Comparison of ENCODE assay signal across 7 cellular contexts in genomic region chr2:160493227-160494028, GRCh38. TPM values are rescaled to one million over a fixed set of nuclear protein-coding genes. Genes with fewer than 3 reads are reported as not detected.
DNase-seq lines count a peak whose midpoint lies in the region; ATAC-seq and TF ChIP-seq lines count a peak whose summit lies in the region.

A gene with protein sequence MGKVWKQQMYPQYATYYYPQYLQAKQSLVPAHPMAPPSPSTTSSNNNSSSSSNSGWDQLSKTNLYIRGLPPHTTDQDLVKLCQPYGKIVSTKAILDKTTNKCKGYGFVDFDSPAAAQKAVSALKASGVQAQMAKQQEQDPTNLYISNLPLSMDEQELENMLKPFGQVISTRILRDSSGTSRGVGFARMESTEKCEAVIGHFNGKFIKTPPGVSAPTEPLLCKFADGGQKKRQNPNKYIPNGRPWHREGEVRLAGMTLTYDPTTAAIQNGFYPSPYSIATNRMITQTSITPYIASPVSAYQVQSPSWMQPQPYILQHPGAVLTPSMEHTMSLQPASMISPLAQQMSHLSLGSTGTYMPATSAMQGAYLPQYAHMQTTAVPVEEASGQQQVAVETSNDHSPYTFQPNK (minus strand): TSS chr2:160493807. CDS start chr2:160493363, 444 bp downstream.

- H3K27me3 Mint-ChIP-seq in chondrocyte (ENCODE audit: low read depth) = no peaks in the 10 kb centered on the region

- H3K36me3 Mint-ChIP-seq in chondrocyte (ENCODE audit: low read depth) = no peaks in the 10 kb centered on the region

- peak; percentile 60 for DNase-seq in NCI-H1105 (lab: John Stamatoyannopoulos, UW)
- DNase-seq in chondrocyte (ENCODE audit: low spot score) = no peak
- DNase-seq in kidney glomerular epithelial cell (lab: John Stamatoyannopoulos, UW) = peak; percentile 51
- peak in 3 of 4 experiments; percentile 26 to 36 (median 35) for DNase-seq in stimulated activated CD4-positive, alpha-beta T cell treated with anti-CD3 and anti-CD28 coated beads, Interleukin-1b, Interleukin-23, amount 100 ng/mL, for 24 hours (ENCODE audit: low read depth in 4 of 4, low spot score in 1 of 4)
- DNase-seq in NCI-H2107 treated with DMSO at 0.1 percent for 48 hours (lab: John Stamatoyannopoulos, UW; ENCODE audit: unreplicated experiment) = no peak

- H3K4me3 Mint-ChIP-seq in chondrocyte (ENCODE audit: unreplicated experiment) = peak within 1 kb of the TSS; percentile 86

- H3K27ac Mint-ChIP-seq in chondrocyte (ENCODE audit: unreplicated experiment) = peak within 1 kb of the TSS; percentile 89

- H3K9me3 Mint-ChIP-seq in chondrocyte (ENCODE audit: low read depth) = no peaks in the 10 kb centered on the region

- peaks cover 37% of the 10 kb centered on the region for H3K4me1 Mint-ChIP-seq in chondrocyte (ENCODE audit: low read depth)

- peak; percentile 27 for ATAC-seq in GM19468 (IDR thresholded peaks at IDR 0.05; ENCODE audit: extremely low read depth, unreplicated experiment)
- ATAC-seq in activated CD4-positive, CD25-positive, alpha-beta regulatory T cell treated with anti-CD3 and anti-CD28 coated beads, Interleukin-2, amount 50 U/mL, for 24 hours = peak; percentile 46 to 55

- no peak for TF ChIP-seq CTCF in chondrocyte (IDR thresholded peaks at IDR 0.05)

RNA-seq across cellular contexts. Expression of the gene that starts here (rescaled TPM):
- 133 to 184 TPM (median 137 TPM) in 3 replicates for total RNA-seq in chondrocyte

Comparison
In these comparisons a context has a peak if more than half of its experiments do, and no peak if none do; other contexts are left out.
1. DNase-seq: peak in NCI-H1105 (single experiment), kidney glomerular epithelial cell (single experiment) and stimulated activated CD4-positive, alpha-beta T cell treated with anti-CD3 and anti-CD28 coated beads, Interleukin-1b, Interleukin-23, amount 100 ng/mL, for 24 hours (3 of 4); none in chondrocyte (single experiment) and NCI-H2107 treated with DMSO at 0.1 percent for 48 hours (single experiment).